1 cellular context compared by ENCODE assay signal in the genomic region with DNA sequence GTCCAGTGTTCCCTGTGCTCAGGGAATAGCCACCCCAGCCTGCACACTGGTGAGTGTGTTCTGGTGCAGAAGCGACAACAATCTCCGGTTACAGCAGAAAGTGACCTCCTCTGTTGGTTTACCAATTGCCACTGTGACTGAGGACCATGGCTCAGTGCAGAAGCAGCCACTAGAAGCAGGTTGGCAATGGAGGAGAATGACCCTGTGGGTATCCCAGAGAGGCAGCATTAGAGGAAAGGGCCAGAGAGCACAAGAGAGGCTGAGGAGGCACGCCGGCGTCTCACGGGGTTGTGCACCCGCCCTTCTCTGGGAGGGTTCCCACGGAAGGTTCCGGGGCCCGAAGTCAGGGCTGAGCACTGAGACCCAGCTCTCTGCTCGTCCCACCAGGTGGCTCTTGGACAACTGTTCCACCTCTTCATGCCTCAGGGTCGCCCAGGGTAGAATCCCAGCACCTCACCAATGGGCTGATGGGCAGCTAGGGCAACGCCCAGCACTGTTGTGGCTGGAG.
A peak's percentile ranks its signal among the peaks of the same experiment; 100 is the strongest.
TF ChIP-seq lines count a peak whose summit lies in the region.

No MANE protein-coding gene starts in this region.

TF ChIP-seq in K562, 482 proteins besides CTCF, POLR2A, EP300 and RAD21:
- TF ChIP-seq ZNF717 (CRISPR knock-in tag; IDR thresholded peaks at IDR 0.05) = no peak
- TF ChIP-seq TBL1XR1 (IDR thresholded peaks at IDR 0.05; ENCODE audit: low read length in 2 of 2) = no peak
- peak; percentile 7; the same call in 1 of the 2 replicates for TF ChIP-seq POLR2G (IDR thresholded peaks at IDR 0.05; ENCODE audit: low read depth, low read length)
- no peak for TF ChIP-seq ZNF175 (CRISPR knock-in tag; IDR thresholded peaks at IDR 0.05; ENCODE audit: low read depth)
